6 cellular contexts compared by ENCODE assay signal in the genomic region with DNA sequence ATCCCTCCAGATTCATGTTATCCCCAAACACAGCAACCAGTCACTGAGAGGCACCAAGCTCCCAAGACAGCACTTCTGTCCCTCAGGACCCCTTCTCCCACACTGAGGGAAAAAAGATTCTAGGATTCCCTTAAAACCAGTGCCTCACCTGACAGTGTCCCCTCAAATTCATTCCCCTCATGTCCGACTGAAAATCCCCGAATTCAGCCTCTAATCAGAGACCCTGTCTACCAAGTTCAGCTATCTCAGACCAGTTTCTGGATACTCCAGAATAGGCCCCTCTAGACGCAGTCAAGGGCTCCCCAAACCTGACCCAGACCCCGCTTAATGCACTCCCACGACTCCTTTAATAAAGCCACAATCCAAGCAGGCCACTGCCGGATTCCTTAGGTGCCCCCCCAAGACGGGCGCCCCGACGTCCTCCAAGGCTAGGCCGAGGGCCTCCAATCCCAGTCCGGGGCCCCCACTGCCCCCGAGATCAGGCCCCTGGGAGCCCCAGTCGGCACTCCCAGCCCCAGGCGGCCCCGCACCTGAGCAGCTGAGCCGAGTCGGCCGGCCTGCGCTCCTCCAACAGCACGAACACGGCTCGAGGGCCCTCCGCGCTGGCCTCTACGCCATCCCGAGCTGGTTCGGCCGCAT. TPM values are rescaled to one million over a fixed set of nuclear protein-coding genes. Genes with fewer than 3 reads are reported as not detected.
DNase-seq lines count a peak whose midpoint lies in the region; ATAC-seq lines count a peak whose summit lies in the region.

No MANE protein-coding gene starts in this region.

- H3K4me1 ChIP-seq in SJCRH30, result no peaks in the 10 kb centered on the region

- H3K4me3 ChIP-seq in SJCRH30, result peak overlapping the region; percentile 75
- peak overlapping the region; percentile 72 for H3K4me3 ChIP-seq in iPS-18c (ENCODE audit: insufficient read depth, low read depth, low read length)

- H3K36me3 ChIP-seq in SJCRH30, result no peaks in the 10 kb centered on the region

- no peaks in the 10 kb centered on the region for H3K27me3 ChIP-seq in SJCRH30

- no peak for DNase-seq in SJCRH30
- DNase-seq in HPDE6-E6E7 (ENCODE audit: extremely low spot score), result no peak
- no peak for DNase-seq in AML-193 (lab: John Stamatoyannopoulos, UW)
- DNase-seq in NCI-H1105 (lab: John Stamatoyannopoulos, UW), result no peak

- ATAC-seq in GM19328 (IDR thresholded peaks at IDR 0.05; ENCODE audit: unreplicated experiment), result peak; percentile 4

- H3K9me3 ChIP-seq in SJCRH30 (replicated peaks) (no peaks in the 10 kb centered on the region), iPS-18c (ENCODE audit: control insufficient read depth, insufficient read depth, low read length) (peaks cover 3% of the 10 kb centered on the region)

- peak overlapping the region; percentile 63 for H3K27ac ChIP-seq in SJCRH30

RNA-seq across cellular contexts. Expression of a gene that starts 0.5 kb away (rescaled TPM):
- 9.6 and 10.2 TPM in 2 replicates for total RNA-seq in SJCRH30 (2014; rRNA removed; shearing (Covaris generic))

RNA-seq across cellular contexts. Expression of a gene that starts 16.1 kb away (rescaled TPM):
- 2.0 and 2.5 TPM in 2 replicates for total RNA-seq in SJCRH30 (2014; rRNA removed; shearing (Covaris generic))

RNA-seq across cellular contexts. Expression of a gene that starts 31.1 kb away (rescaled TPM):
- total RNA-seq in SJCRH30 (2014; rRNA removed; shearing (Covaris generic)), result 4.7 and 5.0 TPM in 2 replicates

RNA-seq across cellular contexts. Expression of a gene that starts 37.0 kb away (rescaled TPM):
- 18.0 and 18.1 TPM in 2 replicates for total RNA-seq in SJCRH30 (2014; rRNA removed; shearing (Covaris generic))

RNA-seq across cellular contexts. Expression of a gene that starts 40.6 kb away (rescaled TPM):
- 16.2 and 19.4 TPM in 2 replicates for total RNA-seq in SJCRH30 (2014; rRNA removed; shearing (Covaris generic))
